Comparison of ENCODE assay signal across 20 cellular contexts in the genomic region with DNA sequence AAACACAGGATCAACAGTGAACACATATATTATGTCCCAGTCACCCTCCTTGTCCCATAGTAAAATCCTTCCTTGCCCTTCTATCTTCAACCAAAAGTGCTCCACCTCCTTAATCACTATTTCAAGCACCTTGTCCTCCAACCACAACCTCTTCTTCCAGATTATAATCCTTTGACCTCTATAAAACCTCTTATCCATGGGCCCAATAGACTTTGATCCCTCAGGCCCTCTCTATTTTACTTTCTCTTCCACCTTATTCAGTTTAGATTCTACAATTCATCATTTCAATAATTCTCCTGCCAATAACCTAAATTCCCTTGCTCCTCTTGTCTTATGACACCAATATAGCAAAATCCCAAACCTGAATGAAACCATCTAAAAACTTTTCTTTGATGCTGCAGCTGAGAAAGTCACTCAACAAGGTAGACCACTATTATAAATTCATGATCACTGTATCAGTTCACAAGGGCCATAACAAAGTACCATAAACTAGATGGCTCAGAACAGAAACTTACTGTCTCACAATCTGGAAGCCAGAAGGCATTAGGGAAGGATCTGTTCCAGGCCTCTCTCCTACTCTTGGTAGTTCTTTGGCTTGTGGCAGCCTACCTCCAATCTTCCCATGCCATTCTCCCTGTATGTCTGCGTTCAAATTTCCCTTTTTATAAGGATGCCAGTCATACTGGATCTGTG. TPM values are rescaled to one million over a fixed set of nuclear protein-coding genes. Genes with fewer than 3 reads are reported as not detected.
A peak's percentile ranks its signal among the peaks of the same experiment; 100 is the strongest.
DNase-seq lines count a peak whose midpoint lies in the region; ATAC-seq and TF ChIP-seq lines count a peak whose summit lies in the region.
"Had no signal": no experiment of that assay in that cellular context is flagged by ENCODE, and none has a peak within 500 bp of the region (broad histone marks: within the 10 kb centered on the region; RNA-seq: fewer than 3 reads in every experiment).

No MANE protein-coding gene starts in this region.

- in situ Hi-C loops in Panc1 (cut with HindIII; ENCODE audit: low pct_unique_long_range_greater_than_20kb, low sequenced_read_pairs): no loop called here

- CTCF ChIA-PET in Panc1 (lab: Charles Lee): no interaction called here

- H3K36me3 ChIP-seq in Panc1 (ENCODE audit: control insufficient read depth, insufficient read depth, low read length): no peaks in the 10 kb centered on the region
- H3K36me3 ChIP-seq: upper lobe of right lung had no signal

- H3K4me3 ChIP-seq in Panc1 (ENCODE audit: low read depth in 2 of 2, low read length in 2 of 2): no peak overlapping the region
- H3K4me3 ChIP-seq: GM23248, lung, smooth muscle cell, upper lobe of right lung had no signal

- H3K4me1 ChIP-seq in Panc1 (ENCODE audit: control insufficient read depth, insufficient read depth, low read length): peaks cover 15% of the 10 kb centered on the region

- H3K4me3 Mint-ChIP-seq in activated naive CD8-positive, alpha-beta T cell: no peak overlapping the region
- no peak overlapping the region for H3K4me3 Mint-ChIP-seq in activated naive CD8-positive, alpha-beta T cell treated with anti-CD3 and anti-CD28 coated beads for 36 hours
- H3K4me3 Mint-ChIP-seq in stimulated activated memory B cell treated with anti-CD40 and anti-IgM and Interleukin-4, amounts not matched to agents 10 μg/mL and 1 μg/mL and 100 μg/mL, for 72 hours: no peak overlapping the region

- H3K27ac ChIP-seq in Panc1 (ENCODE audit: low read length): 0 out of 2 replicates have a peak overlapping the region, but pooled peaks have one; percentile 18
- H3K27ac ChIP-seq: GM23248, upper lobe of right lung had no signal

- no peaks in the 10 kb centered on the region for H3K9me3 Mint-ChIP-seq in activated naive CD8-positive, alpha-beta T cell (ENCODE audit: low read depth)
- peaks cover 3% of the 10 kb centered on the region for H3K9me3 Mint-ChIP-seq in activated naive CD8-positive, alpha-beta T cell treated with anti-CD3 and anti-CD28 coated beads for 36 hours
- H3K9me3 Mint-ChIP-seq in stimulated activated memory B cell treated with anti-CD40 and anti-IgM and Interleukin-4, amounts not matched to agents 10 μg/mL and 1 μg/mL and 100 μg/mL, for 72 hours: peaks cover 3% of the 10 kb centered on the region
- H3K9me3 Mint-ChIP-seq: effector memory CD8-positive, alpha-beta T cell had no signal

- H3K4me1 Mint-ChIP-seq in activated naive CD8-positive, alpha-beta T cell (ENCODE audit: low read depth): peaks cover 70% of the 10 kb centered on the region
- peaks cover 56% of the 10 kb centered on the region for H3K4me1 Mint-ChIP-seq in activated naive CD8-positive, alpha-beta T cell treated with anti-CD3 and anti-CD28 coated beads for 36 hours
- peaks cover 80% of the 10 kb centered on the region for H3K4me1 Mint-ChIP-seq in stimulated activated memory B cell treated with anti-CD40 and anti-IgM and Interleukin-4, amounts not matched to agents 10 μg/mL and 1 μg/mL and 100 μg/mL, for 72 hours

- no peaks in the 10 kb centered on the region for H3K27me3 Mint-ChIP-seq in activated naive CD8-positive, alpha-beta T cell
- no peaks in the 10 kb centered on the region for H3K27me3 Mint-ChIP-seq in activated naive CD8-positive, alpha-beta T cell treated with anti-CD3 and anti-CD28 coated beads for 36 hours
- H3K27me3 Mint-ChIP-seq in stimulated activated memory B cell treated with anti-CD40 and anti-IgM and Interleukin-4, amounts not matched to agents 10 μg/mL and 1 μg/mL and 100 μg/mL, for 72 hours: no peaks in the 10 kb centered on the region
- H3K27me3 Mint-ChIP-seq: effector memory CD8-positive, alpha-beta T cell had no signal

- no peak for DNase-seq in activated naive CD8-positive, alpha-beta T cell treated with anti-CD3 and anti-CD28 coated beads for 36 hours
- no peak for DNase-seq in Panc1 (ENCODE audit: low read depth, low spot score)
- DNase-seq in left lobe of liver (ENCODE audit: low spot score): no peak
- no peak for DNase-seq in NCI-H1092 (lab: John Stamatoyannopoulos, UW)
- no peak for DNase-seq in NCI-H345 (lab: John Stamatoyannopoulos, UW)
- DNase-seq in DMS114 treated with DMSO at 0.1 percent for 48 hours (lab: John Stamatoyannopoulos, UW; ENCODE audit: unreplicated experiment): no peak
- DNase-seq: anterior cingulate cortex; C1 segment of cervical spinal cord; cerebellar nuclear complex; DMS79; effector memory CD8-positive, alpha-beta T cell; GM23248; NCI-H187 treated with DMSO at 0.1 percent for 48 hours; NK-92 treated with Interleukin-12 subunit alpha and Interleukin-12 subunit beta, amount 100 ng/mL, for 24 hours; SW 1271; upper lobe of right lung had no signal

- BruUV-seq in Panc1 (replicated peaks; lab: Mats Ljungman, UMichigan): no TSS peak

- no peak for ATAC-seq in Panc1
- ATAC-seq in left lobe of liver: peak; percentile 55
- no peak for ATAC-seq in stimulated activated memory B cell treated with anti-CD40 and anti-IgM and Interleukin-4, amounts not matched to agents 10 μg/mL and 1 μg/mL and 100 μg/mL, for 72 hours
- ATAC-seq: effector memory CD8-positive, alpha-beta T cell; upper lobe of right lung had no signal

- peaks cover 9% of the 10 kb centered on the region for H3K36me3 Mint-ChIP-seq in activated naive CD8-positive, alpha-beta T cell
- H3K36me3 Mint-ChIP-seq in activated naive CD8-positive, alpha-beta T cell treated with anti-CD3 and anti-CD28 coated beads for 36 hours: peaks cover 27% of the 10 kb centered on the region
- H3K36me3 Mint-ChIP-seq in stimulated activated memory B cell treated with anti-CD40 and anti-IgM and Interleukin-4, amounts not matched to agents 10 μg/mL and 1 μg/mL and 100 μg/mL, for 72 hours: peaks cover 30% of the 10 kb centered on the region

- no peaks in the 10 kb centered on the region for H3K27me3 ChIP-seq in Panc1 (ENCODE audit: control insufficient read depth, insufficient read depth, low read length)
- H3K27me3 ChIP-seq: upper lobe of right lung had no signal

- peak overlapping the region; percentile 6 for H3K27ac Mint-ChIP-seq in activated naive CD8-positive, alpha-beta T cell
- no peak overlapping the region for H3K27ac Mint-ChIP-seq in activated naive CD8-positive, alpha-beta T cell treated with anti-CD3 and anti-CD28 coated beads for 36 hours
- H3K27ac Mint-ChIP-seq in stimulated activated memory B cell treated with anti-CD40 and anti-IgM and Interleukin-4, amounts not matched to agents 10 μg/mL and 1 μg/mL and 100 μg/mL, for 72 hours: peak overlapping the region; percentile 73

- POLR2A ChIA-PET in Panc1 (lab: Charles Lee): no interaction called here

- H3K9me3 ChIP-seq in Panc1 (ENCODE audit: control insufficient read depth, insufficient read depth, low read depth, low read length): no peaks in the 10 kb centered on the region
- H3K9me3 ChIP-seq: upper lobe of right lung had no signal

- TF ChIP-seq CTCF in Panc1 (IDR thresholded peaks at IDR 0.05): no peak

- intact Hi-C loops in Panc1 (cut with micrococcal nuclease; ENCODE audit: unreplicated experiment): no loop called here

RNA-seq across cellular contexts. Expression of gene EPS15, which starts 24.8 kb away (rescaled TPM):
- 10 to 100 TPM; 53.5 to 55.0 TPM for total RNA-seq in activated naive CD8-positive, alpha-beta T cell treated with anti-CD3 and anti-CD28 coated beads for 36 hours
- 54.4 TPM for total RNA-seq in Panc1 (2021; ENCODE audit: unreplicated experiment)
- 15.4 TPM for polyA plus RNA-seq in Panc1 (2012; ENCODE audit: insufficient read length)
- total RNA-seq in left lobe of liver: 26.1 TPM
